In genomic region chr2:229945975-229946374, GRCh38 we compare ENCODE assay signal across 2 cellular contexts.
A peak's percentile ranks its signal among the peaks of the same experiment; 100 is the strongest.
TF ChIP-seq lines count a peak whose summit lies in the region.

No MANE protein-coding gene starts in this region.

TF ChIP-seq in GM23338, 12 proteins besides CTCF, POLR2A, EP300 and RAD21:
- TF ChIP-seq JUNB (IDR thresholded peaks at IDR 0.05; ENCODE audit: unreplicated experiment) (no peak), EZH2phosphoT487 (IDR thresholded peaks at IDR 0.05; ENCODE audit: unreplicated experiment) (no peak), ETS1 (IDR thresholded peaks at IDR 0.05) (no peak), ZNF462 (CRISPR knock-in tag; IDR thresholded peaks at IDR 0.05) (no peak), POLR2AphosphoS5 (IDR thresholded peaks at IDR 0.05; ENCODE audit: low read depth) (no peak), EZH2 (IDR thresholded peaks at IDR 0.05; ENCODE audit: low read depth, unreplicated experiment) (no peak), NANOG (IDR thresholded peaks at IDR 0.05; ENCODE audit: borderline replicate concordance) (no peak), ZNF114 (CRISPR knock-in tag; IDR thresholded peaks at IDR 0.05) (no peak), CREB1 (CRISPR knock-in tag; IDR thresholded peaks at IDR 0.05; ENCODE audit: low read depth) (no peak), STAT1 (IDR thresholded peaks at IDR 0.05; ENCODE audit: unreplicated experiment) (no peak)

TF ChIP-seq in K562, 482 proteins besides CTCF, POLR2A, EP300 and RAD21:
- TF ChIP-seq C11orf30 (IDR thresholded peaks at IDR 0.05; ENCODE audit: low read depth) (0 out of 2 replicates have a peak, but pooled peaks have one; percentile 21), ILF3 (IDR thresholded peaks at IDR 0.05; ENCODE audit: borderline replicate concordance) (no peak), ELF1 (tag; IDR thresholded peaks at IDR 0.05) (no peak), PRDM10 (IDR thresholded peaks at IDR 0.05; ENCODE audit: partially characterized antibody) (peak; percentile 93), ZNF644 (tag; IDR thresholded peaks at IDR 0.05; ENCODE audit: low read depth) (no peak), KDM2B (CRISPR knock-in tag; IDR thresholded peaks at IDR 0.05) (no peak), MAFF (IDR thresholded peaks at IDR 0.05; ENCODE audit: low read length) (0 out of 2 replicates have a peak, but pooled peaks have one; percentile 11)
- TF ChIP-seq, protein P1, sequence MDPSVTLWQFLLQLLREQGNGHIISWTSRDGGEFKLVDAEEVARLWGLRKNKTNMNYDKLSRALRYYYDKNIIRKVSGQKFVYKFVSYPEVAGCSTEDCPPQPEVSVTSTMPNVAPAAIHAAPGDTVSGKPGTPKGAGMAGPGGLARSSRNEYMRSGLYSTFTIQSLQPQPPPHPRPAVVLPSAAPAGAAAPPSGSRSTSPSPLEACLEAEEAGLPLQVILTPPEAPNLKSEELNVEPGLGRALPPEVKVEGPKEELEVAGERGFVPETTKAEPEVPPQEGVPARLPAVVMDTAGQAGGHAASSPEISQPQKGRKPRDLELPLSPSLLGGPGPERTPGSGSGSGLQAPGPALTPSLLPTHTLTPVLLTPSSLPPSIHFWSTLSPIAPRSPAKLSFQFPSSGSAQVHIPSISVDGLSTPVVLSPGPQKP (CRISPR knock-in tag; IDR thresholded peaks at IDR 0.05): no peak
- TF ChIP-seq, protein P2, sequence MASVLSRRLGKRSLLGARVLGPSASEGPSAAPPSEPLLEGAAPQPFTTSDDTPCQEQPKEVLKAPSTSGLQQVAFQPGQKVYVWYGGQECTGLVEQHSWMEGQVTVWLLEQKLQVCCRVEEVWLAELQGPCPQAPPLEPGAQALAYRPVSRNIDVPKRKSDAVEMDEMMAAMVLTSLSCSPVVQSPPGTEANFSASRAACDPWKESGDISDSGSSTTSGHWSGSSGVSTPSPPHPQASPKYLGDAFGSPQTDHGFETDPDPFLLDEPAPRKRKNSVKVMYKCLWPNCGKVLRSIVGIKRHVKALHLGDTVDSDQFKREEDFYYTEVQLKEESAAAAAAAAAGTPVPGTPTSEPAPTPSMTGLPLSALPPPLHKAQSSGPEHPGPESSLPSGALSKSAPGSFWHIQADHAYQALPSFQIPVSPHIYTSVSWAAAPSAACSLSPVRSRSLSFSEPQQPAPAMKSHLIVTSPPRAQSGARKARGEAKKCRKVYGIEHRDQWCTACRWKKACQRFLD (CRISPR knock-in tag; IDR thresholded peaks at IDR 0.05): no peak
